In the genomic region with DNA sequence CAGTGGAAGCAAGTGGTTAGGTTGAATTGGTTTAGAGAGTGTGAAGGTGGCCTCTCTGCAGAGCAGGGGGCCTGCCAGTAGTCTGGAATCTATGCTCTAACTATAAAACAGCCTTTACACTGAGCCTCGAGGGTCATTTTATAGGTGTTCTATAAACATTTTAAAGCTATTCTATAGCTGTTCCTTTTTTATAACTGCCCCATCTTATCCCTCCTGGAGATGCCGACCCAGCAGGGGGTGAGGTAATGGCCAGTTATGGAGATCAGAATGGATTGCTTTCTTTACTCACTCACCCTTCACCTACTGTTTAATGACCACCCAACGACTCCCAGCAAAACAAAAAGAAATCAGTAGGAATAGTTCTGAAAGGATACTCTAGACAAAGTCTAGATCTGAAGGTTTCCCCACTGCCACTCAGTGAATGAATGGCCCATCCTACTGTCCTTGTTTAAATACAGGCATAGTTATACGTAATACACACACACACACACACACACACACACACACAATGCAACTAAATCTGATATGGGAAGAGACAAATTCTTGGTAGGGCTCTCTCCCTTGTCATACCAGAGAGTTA, we compare ENCODE assay signal across 2 cellular contexts.
A peak's percentile ranks its signal among the peaks of the same experiment; 100 is the strongest.
TF ChIP-seq lines count a peak whose summit lies in the region.

No MANE protein-coding gene starts in this region.

TF ChIP-seq in HEK293, 187 proteins besides CTCF, POLR2A, EP300 and RAD21 (continued from another document):
- TF ChIP-seq ZBTB44 (tag by site-specific recombination; IDR thresholded peaks at IDR 0.05) (no peak), ZNF843 (tag by site-specific recombination; IDR thresholded peaks at IDR 0.05) (peak; percentile 48; the same call in 1 of the 2 replicates), SP7 (tag by site-specific recombination; IDR thresholded peaks at IDR 0.05) (no peak), OSR2 (tag by site-specific recombination; IDR thresholded peaks at IDR 0.05) (peak; percentile 59; the same call in 1 of the 2 replicates), TCF7L2 (IDR thresholded peaks at IDR 0.05; ENCODE audit: borderline replicate concordance, low read depth, low read length) (peak; percentile 94), ZIC2 (tag by site-specific recombination; IDR thresholded peaks at IDR 0.05) (peak; percentile 92), YY1 (tag by site-specific recombination; IDR thresholded peaks at IDR 0.05) (no peak), ZNF544 (tag by site-specific recombination; IDR thresholded peaks at IDR 0.05) (no peak), ZNF624 (tag by site-specific recombination; IDR thresholded peaks at IDR 0.05) (no peak), ZNF660 (tag by site-specific recombination; IDR thresholded peaks at IDR 0.05) (no peak), IKZF3 (tag by site-specific recombination; IDR thresholded peaks at IDR 0.05) (no peak), ZNF416 (tag by site-specific recombination; IDR thresholded peaks at IDR 0.05) (no peak), ZNF146 (tag by site-specific recombination; IDR thresholded peaks at IDR 0.05) (no peak), EGR2 (tag by site-specific recombination; IDR thresholded peaks at IDR 0.05; ENCODE audit: low read depth) (no peak)
- TF ChIP-seq, protein P1, sequence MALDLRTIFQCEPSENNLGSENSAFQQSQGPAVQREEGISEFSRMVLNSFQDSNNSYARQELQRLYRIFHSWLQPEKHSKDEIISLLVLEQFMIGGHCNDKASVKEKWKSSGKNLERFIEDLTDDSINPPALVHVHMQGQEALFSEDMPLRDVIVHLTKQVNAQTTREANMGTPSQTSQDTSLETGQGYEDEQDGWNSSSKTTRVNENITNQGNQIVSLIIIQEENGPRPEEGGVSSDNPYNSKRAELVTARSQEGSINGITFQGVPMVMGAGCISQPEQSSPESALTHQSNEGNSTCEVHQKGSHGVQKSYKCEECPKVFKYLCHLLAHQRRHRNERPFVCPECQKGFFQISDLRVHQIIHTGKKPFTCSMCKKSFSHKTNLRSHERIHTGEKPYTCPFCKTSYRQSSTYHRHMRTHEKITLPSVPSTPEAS (tag by site-specific recombination; IDR thresholded peaks at IDR 0.05): peak; percentile 29; the same call in 1 of the 2 replicates

TF ChIP-seq in SK-N-SH treated with all-trans-retinoic acid at 6 μM for 48 hours, 23 proteins besides CTCF, POLR2A, EP300 and RAD21 (continued from another document):
- TF ChIP-seq, protein P2, sequence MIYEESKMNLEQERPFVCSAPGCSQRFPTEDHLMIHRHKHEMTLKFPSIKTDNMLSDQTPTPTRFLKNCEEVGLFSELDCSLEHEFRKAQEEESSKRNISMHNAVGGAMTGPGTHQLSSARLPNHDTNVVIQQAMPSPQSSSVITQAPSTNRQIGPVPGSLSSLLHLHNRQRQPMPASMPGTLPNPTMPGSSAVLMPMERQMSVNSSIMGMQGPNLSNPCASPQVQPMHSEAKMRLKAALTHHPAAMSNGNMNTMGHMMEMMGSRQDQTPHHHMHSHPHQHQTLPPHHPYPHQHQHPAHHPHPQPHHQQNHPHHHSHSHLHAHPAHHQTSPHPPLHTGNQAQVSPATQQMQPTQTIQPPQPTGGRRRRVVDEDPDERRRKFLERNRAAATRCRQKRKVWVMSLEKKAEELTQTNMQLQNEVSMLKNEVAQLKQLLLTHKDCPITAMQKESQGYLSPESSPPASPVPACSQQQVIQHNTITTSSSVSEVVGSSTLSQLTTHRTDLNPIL (CRISPR knock-in tag; IDR thresholded peaks at IDR 0.05; ENCODE audit: low read depth): no peak
- no peak for TF ChIP-seq ZNF8 (CRISPR knock-in tag; IDR thresholded peaks at IDR 0.05)
- TF ChIP-seq TOX (CRISPR knock-in tag; IDR thresholded peaks at IDR 0.05; ENCODE audit: borderline replicate concordance): no peak
- TF ChIP-seq ZNF70 (CRISPR knock-in tag; IDR thresholded peaks at IDR 0.05): no peak
